29 cellular contexts compared by ENCODE assay signal in the genomic region with DNA sequence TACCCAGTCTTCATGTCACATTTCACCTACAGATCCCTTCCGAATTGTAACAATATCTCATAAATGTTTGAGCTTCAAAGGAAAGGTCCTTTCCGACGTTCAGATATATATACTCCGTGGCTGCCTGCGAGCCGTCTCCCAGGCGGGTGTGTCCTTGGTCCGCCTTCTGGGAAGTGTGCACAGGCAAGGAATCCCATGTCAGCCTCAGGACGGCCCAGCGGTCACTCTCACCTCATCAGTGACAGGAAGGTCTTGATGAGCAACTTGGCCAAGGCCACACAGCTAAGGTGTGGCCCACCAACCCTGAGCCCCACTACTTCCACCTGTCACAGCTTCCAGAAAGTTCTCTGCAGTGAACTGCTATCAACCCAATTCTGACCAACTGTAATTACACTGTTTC. TPM values are rescaled to one million over a fixed set of nuclear protein-coding genes. Genes with fewer than 3 reads are reported as not detected.
"Had no signal": no experiment of that assay in that cellular context is flagged by ENCODE, and none has a peak within 500 bp of the region (broad histone marks: within the 10 kb centered on the region; RNA-seq: fewer than 3 reads in every experiment).

No MANE protein-coding gene starts in this region.

- H3K4me3 Mint-ChIP-seq: activated CD4-positive, alpha-beta T cell treated with anti-CD3 and anti-CD28 coated beads, Interleukin-2, amount 10 ng/mL, durations not matched to agents 24 days and 14 days; activated CD8-positive, alpha-beta T cell treated with anti-CD3 and anti-CD28 coated beads for 36 hours; activated naive CD4-positive, alpha-beta T cell treated with anti-CD3 and anti-CD28 coated beads, Interleukin-2, amount 50 U/mL, for 24 hours; activated naive CD8-positive, alpha-beta T cell treated with anti-CD3 and anti-CD28 coated beads, Interleukin-2, amount 10 ng/mL, durations not matched to agents 7 days and 5 days; activated T-cell treated with anti-CD3 and anti-CD28 coated beads, Interleukin-2, amount 50 U/mL, for 4 hours; activated T-helper 1 cell treated with anti-CD3 and anti-CD28 coated beads, Interleukin-12 subunit alpha, Interleukin-12 subunit beta, Interleukin-2, Interleukin-4 antibody, amounts not matched to agents 30 ng/mL and 10 ng/mL and 1 ng/mL, durations not matched to agents 14 hours and 24 hours and 36 hours; T-helper 2 cell treated with Interferon-gamma antibody and Interleukin-4, amounts not matched to agents 5 μg/mL and 100 μg/mL, for 36 hours had no signal

- H3K9me3 ChIP-seq: ascending aorta, Peyer's patch had no signal

- H3K27me3 Mint-ChIP-seq: activated CD8-positive, alpha-beta T cell treated with anti-CD3 and anti-CD28 coated beads for 36 hours; activated naive CD4-positive, alpha-beta T cell treated with anti-CD3 and anti-CD28 coated beads, Interleukin-2, amount 50 U/mL, for 24 hours; activated naive CD8-positive, alpha-beta T cell treated with anti-CD3 and anti-CD28 coated beads, Interleukin-2, amount 10 ng/mL, durations not matched to agents 7 days and 5 days had no signal

- H3K4me3 ChIP-seq: ascending aorta, cardiac muscle cell, K562, Peyer's patch, SJCRH30, SK-N-MC had no signal

- FAIRE-seq: K562, TTC549 had no signal

- H3K9me3 Mint-ChIP-seq: activated naive CD4-positive, alpha-beta T cell treated with anti-CD3 and anti-CD28 coated beads, Interleukin-2, amount 50 U/mL, for 24 hours; activated naive CD8-positive, alpha-beta T cell treated with anti-CD3 and anti-CD28 coated beads, Interleukin-2, amount 10 ng/mL, durations not matched to agents 7 days and 5 days; activated T-cell treated with anti-CD3 and anti-CD28 coated beads, Interleukin-2, amount 50 U/mL, for 4 hours had no signal

- DNase-seq: activated CD4-positive, alpha-beta T cell treated with anti-CD3 and anti-CD28 coated beads, Interleukin-2, amount 10 ng/mL, durations not matched to agents 24 days and 14 days; activated CD8-positive, alpha-beta T cell treated with anti-CD3 and anti-CD28 coated beads for 36 hours; activated effector memory CD4-positive, alpha-beta T cell treated with Interleukin-2 at 50 U/mL for 16 hours; activated naive CD8-positive, alpha-beta T cell treated with anti-CD3 and anti-CD28 coated beads, Interleukin-2, amount 10 ng/mL, durations not matched to agents 7 days and 5 days; activated T-cell treated with anti-CD3 and anti-CD28 coated beads, Interleukin-2, amount 50 U/mL, for 4 hours; amygdala; IMR-90; NCI-H1105; NCI-H1417 treated with DMSO at 0.1 percent for 48 hours; NCI-H1930; NCI-H2081 treated with DMSO at 0.1 percent for 48 hours; NCI-H345; NCI-H524 treated with DMSO at 0.1 percent for 48 hours; NCI-H748 treated with DMSO at 0.1 percent for 48 hours; NK-92 treated with Interleukin-12 subunit alpha and Interleukin-12 subunit beta, amount 100 ng/mL, for 24 hours; PC-3; Peyer's patch; RPMI8226; SHP77; SJCRH30 had no signal

- H3K27me3 ChIP-seq: ascending aorta, cardiac muscle cell, Peyer's patch, SJCRH30 had no signal

- ATAC-seq: activated CD8-positive, alpha-beta T cell treated with anti-CD3 and anti-CD28 coated beads for 36 hours; activated T-cell treated with anti-CD3 and anti-CD28 coated beads, Interleukin-2, amount 50 U/mL, for 4 hours; K562; PC-3 had no signal

- H3K36me3 ChIP-seq: cardiac muscle cell, Peyer's patch had no signal

- H3K4me1 ChIP-seq: SJCRH30 had no signal

- H3K27ac Mint-ChIP-seq: activated CD4-positive, alpha-beta T cell treated with anti-CD3 and anti-CD28 coated beads, Interleukin-2, amount 10 ng/mL, durations not matched to agents 24 days and 14 days; activated CD8-positive, alpha-beta T cell treated with anti-CD3 and anti-CD28 coated beads for 36 hours; activated naive CD4-positive, alpha-beta T cell treated with anti-CD3 and anti-CD28 coated beads, Interleukin-2, amount 50 U/mL, for 24 hours; activated naive CD8-positive, alpha-beta T cell treated with anti-CD3 and anti-CD28 coated beads, Interleukin-2, amount 10 ng/mL, durations not matched to agents 7 days and 5 days; activated T-helper 1 cell treated with anti-CD3 and anti-CD28 coated beads, Interleukin-12 subunit alpha, Interleukin-12 subunit beta, Interleukin-2, Interleukin-4 antibody, amounts not matched to agents 30 ng/mL and 10 ng/mL and 1 ng/mL, durations not matched to agents 14 hours and 24 hours and 36 hours had no signal

- H3K27ac ChIP-seq: ascending aorta, cardiac muscle cell, Peyer's patch, SJCRH30, SK-N-MC had no signal

RNA-seq across cellular contexts. Expression of a gene that starts 15.1 kb away (rescaled TPM):
- total RNA-seq: MCF 10A had no signal
